Comparison of ENCODE assay signal across 18 cellular contexts in the genomic region with DNA sequence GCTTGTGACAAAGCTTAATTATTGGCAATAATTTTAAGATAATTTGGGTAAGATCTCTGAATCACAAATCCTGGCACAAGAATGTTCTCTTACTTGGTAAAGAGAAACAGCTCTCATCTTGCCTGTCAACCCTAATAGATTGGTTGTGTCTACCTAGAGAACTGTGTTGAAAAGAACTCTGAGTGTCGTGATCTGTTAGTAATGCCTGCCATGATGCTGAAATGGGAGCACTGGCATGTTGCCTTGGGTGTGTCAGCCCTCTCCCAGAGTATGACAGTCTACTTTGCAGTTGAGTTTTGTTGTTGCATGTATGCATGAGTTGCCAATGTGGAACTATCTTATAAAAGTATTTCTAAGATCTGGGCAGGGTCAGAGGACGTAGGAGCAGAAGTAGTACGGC.
DNase-seq lines count a peak whose midpoint lies in the region; ATAC-seq and TF ChIP-seq lines count a peak whose summit lies in the region.
"Had no signal": no experiment of that assay in that cellular context is flagged by ENCODE, and none has a peak within 500 bp of the region (broad histone marks: within the 10 kb centered on the region; RNA-seq: fewer than 3 reads in every experiment).

No MANE protein-coding gene starts in this region.

- no peaks in the 10 kb centered on the region for H3K36me3 Mint-ChIP-seq in MCF 10A (ENCODE audit: insufficient read depth, unreplicated experiment)
- H3K36me3 Mint-ChIP-seq: CD14-positive monocyte; CD8-positive, alpha-beta T cell; IgD-negative memory B cell had no signal

- intact Hi-C loops in MCF 10A (cut with micrococcal nuclease), result no loop called here
- intact Hi-C loops in breast epithelium (cut with DNase I; ENCODE audit: low total_unique reads), result no loop called here

- DNase-seq in MCF 10A (ENCODE audit: unreplicated experiment) (peak; percentile 73), breast epithelium (ENCODE audit: low spot score in 2 of 2) (no peak), RKO (ENCODE audit: low spot score) (peak; percentile 5), MV-4-11 (lab: John Stamatoyannopoulos, UW) (no peak), right atrium auricular region (ENCODE audit: low spot score) (no peak)
- DNase-seq: 8988T; CD8-positive, alpha-beta T cell; COR-L47; DMS 273 treated with DMSO at 0.1 percent for 48 hours; GDM1; GOT3; H9 had no signal

- TF ChIP-seq POLR2A in breast epithelium (IDR thresholded peaks at IDR 0.05), result no peak
- no peak for TF ChIP-seq POLR2A in GM18505 (IDR thresholded peaks at IDR 0.05; ENCODE audit: borderline replicate concordance, extremely low read depth, insufficient read depth, insufficient read length)

- ATAC-seq in esophagus mucosa (peak; percentile 98), GM18505 (IDR thresholded peaks at IDR 0.05; ENCODE audit: unreplicated experiment) (no peak)
- ATAC-seq: CD8-positive, alpha-beta T cell; HepG2 had no signal

- H3K36me3 ChIP-seq in breast epithelium (no peaks in the 10 kb centered on the region), right atrium auricular region (no peaks in the 10 kb centered on the region)
- H3K36me3 ChIP-seq: BLaER1 had no signal

- H3K4me3 Mint-ChIP-seq in MCF 10A (ENCODE audit: unreplicated experiment), result peak overlapping the region; percentile 25
- H3K4me3 Mint-ChIP-seq: CD14-positive monocyte; CD8-positive, alpha-beta T cell; H9; IgD-negative memory B cell had no signal

- H3K27me3 ChIP-seq in breast epithelium, result no peaks in the 10 kb centered on the region
- H3K27me3 ChIP-seq in right atrium auricular region, result no peaks in the 10 kb centered on the region
- H3K27me3 ChIP-seq: BLaER1 had no signal

- H3K27ac ChIP-seq in breast epithelium, result no peak overlapping the region
- no peak overlapping the region for H3K27ac ChIP-seq in right atrium auricular region
- H3K27ac ChIP-seq: BLaER1 had no signal

- H3K4me1 ChIP-seq in breast epithelium (no peaks in the 10 kb centered on the region), right atrium auricular region (no peaks in the 10 kb centered on the region)

- H3K27ac Mint-ChIP-seq in MCF 10A (ENCODE audit: low read depth, unreplicated experiment), result no peak overlapping the region
- H3K27ac Mint-ChIP-seq: CD8-positive, alpha-beta T cell; H9 had no signal

- H3K4me1 Mint-ChIP-seq in MCF 10A (ENCODE audit: insufficient read depth, unreplicated experiment), result peaks cover 11% of the 10 kb centered on the region

- no peaks in the 10 kb centered on the region for H3K27me3 Mint-ChIP-seq in MCF 10A (ENCODE audit: insufficient read depth, unreplicated experiment)

- peaks cover 0 to 5% of the 10 kb centered on the region in 2 donors for H3K9me3 ChIP-seq in breast epithelium
- H3K9me3 ChIP-seq in right atrium auricular region, result no peaks in the 10 kb centered on the region

- no TSS peak for BruUV-seq in MCF 10A (replicated peaks; lab: Mats Ljungman, UMichigan)

- CTCF ChIA-PET in MCF 10A (lab: Yijun Ruan, JAX), result interaction anchor here (0.6 to 1.7 kb wide), 3 partner anchors 9 to 1988 kb away, joined by 3 to 4 read pairs (median 4); no protein-coding TSS in a partner anchor

- H3K9me3 Mint-ChIP-seq in MCF 10A (ENCODE audit: unreplicated experiment), result no peaks in the 10 kb centered on the region
- H3K9me3 Mint-ChIP-seq: CD8-positive, alpha-beta T cell had no signal

- TF ChIP-seq CTCF in MCF 10A (IDR thresholded peaks at IDR 0.05; ENCODE audit: unreplicated experiment), result no peak
- TF ChIP-seq CTCF in breast epithelium (IDR thresholded peaks at IDR 0.05), result no peak
- TF ChIP-seq CTCF in right atrium auricular region (IDR thresholded peaks at IDR 0.05), result no peak

- H3K4me3 ChIP-seq in breast epithelium (no peak overlapping the region), right atrium auricular region (no peak overlapping the region)
- H3K4me3 ChIP-seq: BLaER1 had no signal

- POLR2A ChIA-PET in MCF 10A (lab: Yijun Ruan, JAX), result interaction anchor here (0.7 to 1.3 kb wide), 3 partner anchors 9 to 370 kb away, joined by 3 to 7 read pairs (median 4); no protein-coding TSS in a partner anchor

Comparison
In these comparisons a context has a peak if more than half of its experiments do, and no peak if none do; other contexts are left out.
1. DNase-seq: peak in MCF 10A (single experiment) and RKO (single experiment); none in breast epithelium (0 of 2), MV-4-11 (single experiment) and right atrium auricular region (single experiment).